Comparison of ENCODE assay signal across 1 cellular context in the genomic region with DNA sequence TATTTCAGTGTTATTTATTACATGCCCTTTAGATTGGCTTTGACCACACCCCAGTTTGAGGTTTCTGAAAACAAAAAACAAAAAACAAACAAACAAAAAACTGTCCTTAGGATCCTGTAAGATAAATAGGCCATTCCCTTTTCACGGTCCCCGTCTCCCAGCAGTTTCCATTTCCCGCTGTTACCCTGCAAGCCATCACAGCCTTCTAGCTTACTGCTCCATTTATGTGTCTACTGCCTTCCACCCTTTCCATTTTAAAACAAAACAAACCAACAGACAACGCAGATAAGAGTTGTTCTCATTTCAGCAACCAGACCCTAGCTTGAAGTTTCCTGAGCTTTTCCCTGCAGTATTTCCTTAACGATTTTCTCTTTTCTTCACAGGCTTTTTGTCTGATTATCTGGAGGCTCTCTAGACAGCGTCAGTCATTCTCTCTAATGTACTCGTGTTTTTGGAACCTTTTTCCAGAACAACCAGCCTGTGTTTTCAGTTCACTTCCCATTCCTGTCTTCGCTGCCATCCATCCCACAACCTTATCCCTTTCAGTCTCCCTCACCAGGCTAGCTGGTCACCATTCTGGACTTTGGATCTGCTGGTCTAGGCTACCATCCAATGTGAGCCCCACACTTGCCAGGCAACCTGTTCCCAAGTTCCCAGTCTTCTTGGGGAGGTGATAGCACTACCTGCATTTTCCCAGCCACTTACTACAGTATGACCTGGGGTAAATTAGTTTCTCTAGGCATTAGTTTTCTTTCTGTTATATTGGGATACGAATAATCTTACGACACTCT.
TF ChIP-seq lines count a peak whose summit lies in the region.

No MANE protein-coding gene starts in this region.

TF ChIP-seq in WTC11, 78 proteins besides CTCF, POLR2A, EP300 and RAD21 (continued from another document):
- TF ChIP-seq, protein P1, sequence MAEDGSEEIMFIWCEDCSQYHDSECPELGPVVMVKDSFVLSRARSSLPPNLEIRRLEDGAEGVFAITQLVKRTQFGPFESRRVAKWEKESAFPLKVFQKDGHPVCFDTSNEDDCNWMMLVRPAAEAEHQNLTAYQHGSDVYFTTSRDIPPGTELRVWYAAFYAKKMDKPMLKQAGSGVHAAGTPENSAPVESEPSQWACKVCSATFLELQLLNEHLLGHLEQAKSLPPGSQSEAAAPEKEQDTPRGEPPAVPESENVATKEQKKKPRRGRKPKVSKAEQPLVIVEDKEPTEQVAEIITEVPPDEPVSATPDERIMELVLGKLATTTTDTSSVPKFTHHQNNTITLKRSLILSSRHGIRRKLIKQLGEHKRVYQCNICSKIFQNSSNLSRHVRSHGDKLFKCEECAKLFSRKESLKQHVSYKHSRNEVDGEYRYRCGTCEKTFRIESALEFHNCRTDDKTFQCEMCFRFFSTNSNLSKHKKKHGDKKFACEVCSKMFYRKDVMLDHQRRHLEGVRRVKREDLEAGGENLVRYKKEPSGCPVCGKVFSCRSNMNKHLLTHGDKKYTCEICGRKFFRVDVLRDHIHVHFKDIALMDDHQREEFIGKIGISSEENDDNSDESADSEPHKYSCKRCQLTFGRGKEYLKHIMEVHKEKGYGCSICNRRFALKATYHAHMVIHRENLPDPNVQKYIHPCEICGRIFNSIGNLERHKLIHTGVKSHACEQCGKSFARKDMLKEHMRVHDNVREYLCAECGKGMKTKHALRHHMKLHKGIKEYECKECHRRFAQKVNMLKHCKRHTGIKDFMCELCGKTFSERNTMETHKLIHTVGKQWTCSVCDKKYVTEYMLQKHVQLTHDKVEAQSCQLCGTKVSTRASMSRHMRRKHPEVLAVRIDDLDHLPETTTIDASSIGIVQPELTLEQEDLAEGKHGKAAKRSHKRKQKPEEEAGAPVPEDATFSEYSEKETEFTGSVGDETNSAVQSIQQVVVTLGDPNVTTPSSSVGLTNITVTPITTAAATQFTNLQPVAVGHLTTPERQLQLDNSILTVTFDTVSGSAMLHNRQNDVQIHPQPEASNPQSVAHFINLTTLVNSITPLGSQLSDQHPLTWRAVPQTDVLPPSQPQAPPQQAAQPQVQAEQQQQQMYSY (CRISPR knock-in tag; IDR thresholded peaks at IDR 0.05) = no peak
- TF ChIP-seq FOXJ3 (CRISPR knock-in tag; IDR thresholded peaks at IDR 0.05; ENCODE audit: borderline replicate concordance) (no peak), NR3C1 (CRISPR knock-in tag; conservative IDR thresholded peaks at IDR 0.05; ENCODE audit: low read depth) (no peak), RORB (CRISPR knock-in tag; IDR thresholded peaks at IDR 0.05) (no peak)
- TF ChIP-seq, protein P2, sequence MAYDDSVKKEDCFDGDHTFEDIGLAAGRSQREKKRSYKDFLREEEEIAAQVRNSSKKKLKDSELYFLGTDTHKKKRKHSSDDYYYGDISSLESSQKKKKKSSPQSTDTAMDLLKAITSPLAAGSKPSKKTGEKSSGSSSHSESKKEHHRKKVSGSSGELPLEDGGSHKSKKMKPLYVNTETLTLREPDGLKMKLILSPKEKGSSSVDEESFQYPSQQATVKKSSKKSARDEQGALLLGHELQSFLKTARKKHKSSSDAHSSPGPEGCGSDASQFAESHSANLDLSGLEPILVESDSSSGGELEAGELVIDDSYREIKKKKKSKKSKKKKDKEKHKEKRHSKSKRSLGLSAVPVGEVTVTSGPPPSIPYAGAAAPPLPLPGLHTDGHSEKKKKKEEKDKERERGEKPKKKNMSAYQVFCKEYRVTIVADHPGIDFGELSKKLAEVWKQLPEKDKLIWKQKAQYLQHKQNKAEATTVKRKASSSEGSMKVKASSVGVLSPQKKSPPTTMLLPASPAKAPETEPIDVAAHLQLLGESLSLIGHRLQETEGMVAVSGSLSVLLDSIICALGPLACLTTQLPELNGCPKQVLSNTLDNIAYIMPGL (CRISPR knock-in tag; IDR thresholded peaks at IDR 0.05) = no peak
- TF ChIP-seq, protein P3, sequence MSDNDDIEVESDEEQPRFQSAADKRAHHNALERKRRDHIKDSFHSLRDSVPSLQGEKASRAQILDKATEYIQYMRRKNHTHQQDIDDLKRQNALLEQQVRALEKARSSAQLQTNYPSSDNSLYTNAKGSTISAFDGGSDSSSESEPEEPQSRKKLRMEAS (CRISPR knock-in tag; IDR thresholded peaks at IDR 0.05) = no peak
- TF ChIP-seq, protein P4, sequence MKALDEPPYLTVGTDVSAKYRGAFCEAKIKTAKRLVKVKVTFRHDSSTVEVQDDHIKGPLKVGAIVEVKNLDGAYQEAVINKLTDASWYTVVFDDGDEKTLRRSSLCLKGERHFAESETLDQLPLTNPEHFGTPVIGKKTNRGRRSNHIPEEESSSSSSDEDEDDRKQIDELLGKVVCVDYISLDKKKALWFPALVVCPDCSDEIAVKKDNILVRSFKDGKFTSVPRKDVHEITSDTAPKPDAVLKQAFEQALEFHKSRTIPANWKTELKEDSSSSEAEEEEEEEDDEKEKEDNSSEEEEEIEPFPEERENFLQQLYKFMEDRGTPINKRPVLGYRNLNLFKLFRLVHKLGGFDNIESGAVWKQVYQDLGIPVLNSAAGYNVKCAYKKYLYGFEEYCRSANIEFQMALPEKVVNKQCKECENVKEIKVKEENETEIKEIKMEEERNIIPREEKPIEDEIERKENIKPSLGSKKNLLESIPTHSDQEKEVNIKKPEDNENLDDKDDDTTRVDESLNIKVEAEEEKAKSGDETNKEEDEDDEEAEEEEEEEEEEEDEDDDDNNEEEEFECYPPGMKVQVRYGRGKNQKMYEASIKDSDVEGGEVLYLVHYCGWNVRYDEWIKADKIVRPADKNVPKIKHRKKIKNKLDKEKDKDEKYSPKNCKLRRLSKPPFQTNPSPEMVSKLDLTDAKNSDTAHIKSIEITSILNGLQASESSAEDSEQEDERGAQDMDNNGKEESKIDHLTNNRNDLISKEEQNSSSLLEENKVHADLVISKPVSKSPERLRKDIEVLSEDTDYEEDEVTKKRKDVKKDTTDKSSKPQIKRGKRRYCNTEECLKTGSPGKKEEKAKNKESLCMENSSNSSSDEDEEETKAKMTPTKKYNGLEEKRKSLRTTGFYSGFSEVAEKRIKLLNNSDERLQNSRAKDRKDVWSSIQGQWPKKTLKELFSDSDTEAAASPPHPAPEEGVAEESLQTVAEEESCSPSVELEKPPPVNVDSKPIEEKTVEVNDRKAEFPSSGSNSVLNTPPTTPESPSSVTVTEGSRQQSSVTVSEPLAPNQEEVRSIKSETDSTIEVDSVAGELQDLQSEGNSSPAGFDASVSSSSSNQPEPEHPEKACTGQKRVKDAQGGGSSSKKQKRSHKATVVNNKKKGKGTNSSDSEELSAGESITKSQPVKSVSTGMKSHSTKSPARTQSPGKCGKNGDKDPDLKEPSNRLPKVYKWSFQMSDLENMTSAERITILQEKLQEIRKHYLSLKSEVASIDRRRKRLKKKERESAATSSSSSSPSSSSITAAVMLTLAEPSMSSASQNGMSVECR (CRISPR knock-in tag; IDR thresholded peaks at IDR 0.05; ENCODE audit: borderline replicate concordance) = no peak
TF ChIP-seq in WTC11: peak in this region for 0.
